In genomic region chr4:36494016-36494415, GRCh38 we compare ENCODE assay signal across 21 cellular contexts.
DNase-seq lines count a peak whose midpoint lies in the region; ATAC-seq and TF ChIP-seq lines count a peak whose summit lies in the region.
"Had no signal": no experiment of that assay in that cellular context is flagged by ENCODE, and none has a peak within 500 bp of the region (broad histone marks: within the 10 kb centered on the region; RNA-seq: fewer than 3 reads in every experiment).

No MANE protein-coding gene starts in this region.

- peaks cover 2% of the 10 kb centered on the region for H3K4me1 ChIP-seq in neural progenitor cell
- H3K4me1 ChIP-seq: BE2C, BLaER1 had no signal

- H3K36me3 ChIP-seq in GM06990 (ENCODE audit: control insufficient read depth, insufficient read depth, low read length), result no peaks in the 10 kb centered on the region
- H3K36me3 ChIP-seq in neural progenitor cell, result no peaks in the 10 kb centered on the region
- H3K36me3 ChIP-seq: BE2C, BLaER1 had no signal

- H3K4me3 ChIP-seq in GM06990 (replicated peaks; ENCODE audit: low read depth, low read length) (no peak overlapping the region), neural progenitor cell (no peak overlapping the region)
- H3K4me3 ChIP-seq: BLaER1 had no signal

- H3K27me3 Mint-ChIP-seq in neural progenitor cell (ENCODE audit: insufficient read depth, low read depth), result no peaks in the 10 kb centered on the region
- H3K27me3 Mint-ChIP-seq: CD4-positive, CD25-positive, alpha-beta regulatory T cell; CD8-positive, alpha-beta memory T cell had no signal

- no peak overlapping the region for H3K27ac Mint-ChIP-seq in stimulated activated effector memory CD8-positive, alpha-beta T cell treated with anti-CD3 and anti-CD28 coated beads, Interleukin-12 subunit alpha, Interleukin-12 subunit beta, amount 100 ng/mL, for 72 hours
- no peak overlapping the region for H3K27ac Mint-ChIP-seq in neural progenitor cell
- H3K27ac Mint-ChIP-seq: CD14-positive monocyte; CD4-positive, alpha-beta memory T cell; CD4-positive, CD25-positive, alpha-beta regulatory T cell; CD8-positive, alpha-beta memory T cell had no signal

- no peak overlapping the region for H2AFZ ChIP-seq in neural progenitor cell (replicated peaks)

- H3K9me3 Mint-ChIP-seq in stimulated activated effector memory CD8-positive, alpha-beta T cell treated with anti-CD3 and anti-CD28 coated beads, Interleukin-12 subunit alpha, Interleukin-12 subunit beta, amount 100 ng/mL, for 72 hours, result no peaks in the 10 kb centered on the region
- H3K9me3 Mint-ChIP-seq in neural progenitor cell, result no peaks in the 10 kb centered on the region
- H3K9me3 Mint-ChIP-seq: CD14-positive monocyte; CD4-positive, alpha-beta memory T cell; CD4-positive, CD25-positive, alpha-beta regulatory T cell; CD8-positive, alpha-beta memory T cell had no signal

- H3K9ac ChIP-seq in neural progenitor cell, result no peak overlapping the region
- H3K9ac ChIP-seq: BLaER1 had no signal

- H3K27ac ChIP-seq in neural progenitor cell, result no peak overlapping the region
- H3K27ac ChIP-seq: BLaER1 had no signal

- DNase-seq in GM06990 (ENCODE audit: extremely low read depth, insufficient read length), result peak; percentile 19
- no peak for DNase-seq in stimulated activated effector memory CD8-positive, alpha-beta T cell treated with anti-CD3 and anti-CD28 coated beads, Interleukin-12 subunit alpha, Interleukin-12 subunit beta, amount 100 ng/mL, for 72 hours (ENCODE audit: low spot score in 2 of 2)
- no peak for DNase-seq in neural progenitor cell (ENCODE audit: low spot score)
- DNase-seq: 8988T; ACHN; BE2C; C1 segment of cervical spinal cord; CD4-positive, alpha-beta memory T cell; CD4-positive, CD25-positive, alpha-beta regulatory T cell; CD8-positive, alpha-beta memory T cell; COR-L47; DMS 273 treated with DMSO at 0.1 percent for 48 hours; DMS153; DMS79; DND-41; EL; GDM1 had no signal

- H3K4me1 Mint-ChIP-seq in stimulated activated effector memory CD8-positive, alpha-beta T cell treated with anti-CD3 and anti-CD28 coated beads, Interleukin-12 subunit alpha, Interleukin-12 subunit beta, amount 100 ng/mL, for 72 hours, result no peaks in the 10 kb centered on the region
- H3K4me1 Mint-ChIP-seq in neural progenitor cell, result no peaks in the 10 kb centered on the region
- H3K4me1 Mint-ChIP-seq: CD14-positive monocyte; CD4-positive, alpha-beta memory T cell; CD8-positive, alpha-beta memory T cell had no signal

- no peaks in the 10 kb centered on the region for H3K36me3 Mint-ChIP-seq in stimulated activated effector memory CD8-positive, alpha-beta T cell treated with anti-CD3 and anti-CD28 coated beads, Interleukin-12 subunit alpha, Interleukin-12 subunit beta, amount 100 ng/mL, for 72 hours
- H3K36me3 Mint-ChIP-seq in neural progenitor cell, result no peaks in the 10 kb centered on the region
- H3K36me3 Mint-ChIP-seq: CD14-positive monocyte; CD4-positive, alpha-beta memory T cell; CD4-positive, CD25-positive, alpha-beta regulatory T cell; CD8-positive, alpha-beta memory T cell had no signal

- H3F3A ChIP-seq in neural progenitor cell (ENCODE audit: low read depth), result no peaks in the 10 kb centered on the region

- no peaks in the 10 kb centered on the region for H4K20me1 ChIP-seq in neural progenitor cell (ENCODE audit: low read depth)
- H4K20me1 ChIP-seq: BLaER1 had no signal

- H3K4me3 Mint-ChIP-seq in stimulated activated effector memory CD8-positive, alpha-beta T cell treated with anti-CD3 and anti-CD28 coated beads, Interleukin-12 subunit alpha, Interleukin-12 subunit beta, amount 100 ng/mL, for 72 hours, result no peak overlapping the region
- H3K4me3 Mint-ChIP-seq in neural progenitor cell, result no peak overlapping the region
- H3K4me3 Mint-ChIP-seq: CD14-positive monocyte; CD4-positive, alpha-beta memory T cell; CD4-positive, CD25-positive, alpha-beta regulatory T cell; CD8-positive, alpha-beta memory T cell had no signal

- TF ChIP-seq CTCF in GM06990 (IDR thresholded peaks at IDR 0.05; ENCODE audit: insufficient read depth, low read length, poor library complexity, severe bottlenecking), result no peak
- no peak for TF ChIP-seq CTCF in neural progenitor cell (IDR thresholded peaks at IDR 0.05)

- no peaks in the 10 kb centered on the region for H3K9me3 ChIP-seq in neural progenitor cell (ENCODE audit: low read depth)
- H3K9me3 ChIP-seq: BE2C, BLaER1 had no signal

- ATAC-seq in GM18868 (IDR thresholded peaks at IDR 0.05; ENCODE audit: unreplicated experiment), result peak; percentile 45
- ATAC-seq in stimulated activated effector memory CD8-positive, alpha-beta T cell treated with anti-CD3 and anti-CD28 coated beads, Interleukin-12 subunit alpha, Interleukin-12 subunit beta, amount 100 ng/mL, for 72 hours, result peak; percentile 48
- ATAC-seq in GM21717 (IDR thresholded peaks at IDR 0.05; ENCODE audit: unreplicated experiment), result no peak

- H3K79me2 ChIP-seq in neural progenitor cell (ENCODE audit: low read depth), result no peaks in the 10 kb centered on the region

- no peak overlapping the region for H3K4me2 ChIP-seq in neural progenitor cell
- H3K4me2 ChIP-seq: BLaER1 had no signal

- H3K27me3 ChIP-seq in GM06990 (replicated peaks; ENCODE audit: control insufficient read depth, insufficient read depth, low read length) (no peaks in the 10 kb centered on the region), neural progenitor cell (no peaks in the 10 kb centered on the region)
- H3K27me3 ChIP-seq: BE2C, BLaER1 had no signal
